8 cellular contexts compared by ENCODE assay signal in the genomic region with DNA sequence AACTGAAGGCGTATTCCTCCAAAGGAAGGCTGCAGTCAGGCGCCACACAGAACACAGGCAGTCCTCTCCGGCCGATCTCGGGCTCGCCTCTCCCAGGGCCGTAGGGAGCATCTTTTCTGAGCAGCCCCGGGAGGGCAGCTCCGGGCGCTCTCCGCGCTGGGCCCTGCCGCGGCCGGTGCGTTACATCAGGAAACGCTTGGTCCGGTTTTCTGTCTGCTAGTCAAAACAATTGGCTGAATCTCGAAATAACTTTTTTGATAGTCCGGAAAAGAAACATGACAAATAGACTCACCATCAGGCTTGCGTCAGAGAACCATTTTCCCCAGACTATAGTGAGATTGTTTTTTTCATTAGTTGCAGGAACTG.
DNase-seq lines count a peak whose midpoint lies in the region; ATAC-seq, FAIRE-seq and TF ChIP-seq lines count a peak whose summit lies in the region.

No MANE protein-coding gene starts in this region.

- peak overlapping the region; percentile 50 to 82; a peak in 4 of 5 replicates for H3K4me3 Mint-ChIP-seq in H9

- no peak for ATAC-seq in gastroesophageal sphincter

- no peak overlapping the region for H3K23ac ChIP-seq in H9 (ENCODE audit: insufficient read length, low read depth, low read length)

- H3K27ac ChIP-seq in H9 (ENCODE audit: insufficient read length, low read depth, low read length), result no peak overlapping the region
- peak overlapping the region in 3 of 4 donors; percentile 70 to 74 (median 73) for H3K27ac ChIP-seq in gastroesophageal sphincter
- peak overlapping the region; percentile 42 for H3K27ac ChIP-seq in parathyroid adenoma

- H3T11ph ChIP-seq in H9 (ENCODE audit: low read length), result no peak overlapping the region

- POLR2A ChIA-PET in BJ (lab: Charles Lee), result no interaction called here

- H3K27me3 ChIP-seq in BJ (ENCODE audit: control insufficient read depth, insufficient read depth, low read length) (peaks cover 35% of the 10 kb centered on the region), H9 (ENCODE audit: insufficient read depth, low read length) (peaks cover 88% of the 10 kb centered on the region), gastroesophageal sphincter (peaks cover 73% of the 10 kb centered on the region), parathyroid adenoma (ENCODE audit: control insufficient read depth, insufficient read depth, low read length) (peaks cover 13% of the 10 kb centered on the region)

- no peak overlapping the region for H3K18ac ChIP-seq in H9 (ENCODE audit: insufficient read length, low read depth, low read length)

- no peaks in the 10 kb centered on the region; a peak in 1 of 7 replicates for H3K36me3 Mint-ChIP-seq in H9 (ENCODE audit: insufficient read depth in 1 of 3, low read depth in 3 of 3)

- CTCF ChIA-PET in BJ (lab: Yijun Ruan, JAX), result interaction anchor here (1.4 kb wide), 1 partner anchor 399 kb away, joined by 4 read pairs; no protein-coding TSS in a partner anchor

- no peak overlapping the region for H3K56ac ChIP-seq in H9 (ENCODE audit: insufficient read length, low read depth, low read length)

- H2BK20ac ChIP-seq in H9 (ENCODE audit: low read depth, low read length, poor library complexity, severe bottlenecking), result no peak overlapping the region

- H4K91ac ChIP-seq in H9 (ENCODE audit: insufficient read length, low read depth, low read length), result no peak overlapping the region

- H3K23me2 ChIP-seq in H9 (ENCODE audit: insufficient read length, low read depth, low read length, poor library complexity, severe bottlenecking), result peaks cover 47% of the 10 kb centered on the region

- no peak overlapping the region for H2BK5ac ChIP-seq in H9 (ENCODE audit: insufficient read length, low read length)

- TF ChIP-seq EP300 in gastroesophageal sphincter (IDR thresholded peaks at IDR 0.05), result no peak

- H3K36me3 ChIP-seq in BJ (ENCODE audit: control insufficient read depth, insufficient read depth, low read length), result no peaks in the 10 kb centered on the region
- no peaks in the 10 kb centered on the region for H3K36me3 ChIP-seq in gastroesophageal sphincter
- no peaks in the 10 kb centered on the region for H3K36me3 ChIP-seq in parathyroid adenoma (ENCODE audit: control insufficient read depth, insufficient read depth, low read length)

- no peak for TF ChIP-seq POLR2A in gastroesophageal sphincter (IDR thresholded peaks at IDR 0.05)

- peaks cover 0 to 6% of the 10 kb centered on the region in 2 experiments; a peak in 3 of 5 replicates for H3K9me3 Mint-ChIP-seq in H9

- FAIRE-seq in D721Med (lab: Jason Lieb, UNC), result no peak

- no peaks in the 10 kb centered on the region for H4K20me1 ChIP-seq in H9 (ENCODE audit: control insufficient read depth, insufficient read depth, insufficient read length)

- no peak overlapping the region for H4K5ac ChIP-seq in H9 (ENCODE audit: insufficient read length, low read depth, low read length)

- H3K4me3 ChIP-seq in BJ (ENCODE audit: low read depth, low read length) (peak overlapping the region; percentile 39), gastroesophageal sphincter (peak overlapping the region; percentile 25 to 53), parathyroid adenoma (ENCODE audit: low read depth, low read length) (peak overlapping the region; percentile 48)

- no peaks in the 10 kb centered on the region for H3K9me3 ChIP-seq in H9 (ENCODE audit: control insufficient read depth, low read depth, low read length)
- H3K9me3 ChIP-seq in gastroesophageal sphincter, result no peaks in the 10 kb centered on the region
- H3K9me3 ChIP-seq in parathyroid adenoma (ENCODE audit: control insufficient read depth, low read length), result no peaks in the 10 kb centered on the region

- H3K27me3 Mint-ChIP-seq in H9 (ENCODE audit: low read depth), result peaks cover 99% of the 10 kb centered on the region

- peaks cover 56 to 66% of the 10 kb centered on the region in 2 experiments for H3K4me1 Mint-ChIP-seq in H9

- peaks cover 3% of the 10 kb centered on the region; the same call in 1 of the 2 replicates for H3K4me1 ChIP-seq in H9 (ENCODE audit: insufficient read depth, low read length)
- H3K4me1 ChIP-seq in gastroesophageal sphincter, result peaks cover 0 to 66% (median 15%) of the 10 kb centered on the region in 3 donors
- H3K4me1 ChIP-seq in parathyroid adenoma, result no peaks in the 10 kb centered on the region

- H2AFZ ChIP-seq in H9 (ENCODE audit: low read length), result no peak overlapping the region
- peak overlapping the region; percentile 20 for H2AFZ ChIP-seq in parathyroid adenoma

- TF ChIP-seq CTCF in BJ (IDR thresholded peaks at IDR 0.05; ENCODE audit: insufficient read depth, low read depth, low read length), result no peak
- TF ChIP-seq CTCF in H9 (conservative IDR thresholded peaks at IDR 0.05), result no peak
- no peak for TF ChIP-seq CTCF in gastroesophageal sphincter (IDR thresholded peaks at IDR 0.05)
- TF ChIP-seq CTCF in parathyroid adenoma (IDR thresholded peaks at IDR 0.05), result no peak
- no peak for TF ChIP-seq CTCF in D721Med (IDR thresholded peaks at IDR 0.05; ENCODE audit: insufficient read depth, missing control alignments)

- H2BK12ac ChIP-seq in H9 (ENCODE audit: insufficient read length, low read depth, low read length), result no peak overlapping the region

- no peak overlapping the region for H2BK15ac ChIP-seq in H9 (ENCODE audit: low read depth, low read length)

- no peak overlapping the region for H2AK5ac ChIP-seq in H9 (ENCODE audit: insufficient read length, low read length)

- peak overlapping the region; percentile 77 for H3K4me2 ChIP-seq in H9 (ENCODE audit: insufficient read depth, insufficient read length, low read length)
- peak overlapping the region; percentile 64 for H3K4me2 ChIP-seq in parathyroid adenoma (ENCODE audit: low read length)

- H3K27ac Mint-ChIP-seq in H9, result no peak overlapping the region

- no peak overlapping the region for H3K4ac ChIP-seq in H9 (ENCODE audit: low read depth, low read length)

- H4K8ac ChIP-seq in H9 (replicated peaks; ENCODE audit: insufficient read length, low read depth, low read length), result no peak overlapping the region

- WGBS in H9 (ENCODE audit: extremely low coverage, insufficient read length, low lambda C conversion rate), result no CpG with 5 or more reads among the region's 21 CpGs
- 6 to 10% methylated on average over 4 to 10 of the region's 21 CpGs for WGBS in gastroesophageal sphincter (ENCODE audit: low coverage in 1 of 2), 2 donors

- H3K79me2 ChIP-seq in H9 (ENCODE audit: insufficient read depth, low read length) (no peaks in the 10 kb centered on the region), parathyroid adenoma (no peaks in the 10 kb centered on the region)

- H3K9ac ChIP-seq in H9 (ENCODE audit: extremely low read depth, insufficient read length, low read length) (no peak overlapping the region), parathyroid adenoma (no peak overlapping the region)

- no peak overlapping the region for H3K14ac ChIP-seq in H9 (ENCODE audit: insufficient read depth, low read length)

- H3K79me1 ChIP-seq in H9 (ENCODE audit: insufficient read depth, low read depth, low read length, poor library complexity, severe bottlenecking), result no peaks in the 10 kb centered on the region

- H2BK120ac ChIP-seq in H9 (ENCODE audit: low read depth, low read length, poor library complexity, severe bottlenecking), result no peak overlapping the region

- DNase-seq in BJ (ENCODE audit: low read depth), result no peak
- DNase-seq in H9, result peak; percentile 58
- peak; percentile 63 for DNase-seq in activated CD8-positive, alpha-beta memory T cell treated with anti-CD3 and anti-CD28 coated beads, Interleukin-2, amount 50 U/mL, for 48 hours
- no peak for DNase-seq in D721Med (ENCODE audit: insufficient read length, low spot score)
- no peak for DNase-seq in 8988T
- DNase-seq in cerebellar cortex (ENCODE audit: low spot score), result no peak

Comparison
In these comparisons a context has a peak if more than half of its experiments do, and no peak if none do; other contexts are left out.
1. DNase-seq: peak in H9 (single experiment) and activated CD8-positive, alpha-beta memory T cell treated with anti-CD3 and anti-CD28 coated beads, Interleukin-2, amount 50 U/mL, for 48 hours (single experiment); none in BJ (single experiment), D721Med (single experiment), 8988T (single experiment) and cerebellar cortex (single experiment).
2. Peak in every context shown above with its lines, with median percentiles within 50 percentile points of each other: H3K4me3 ChIP-seq.